Comparison of ENCODE assay signal across 12 cellular contexts in the genomic region with DNA sequence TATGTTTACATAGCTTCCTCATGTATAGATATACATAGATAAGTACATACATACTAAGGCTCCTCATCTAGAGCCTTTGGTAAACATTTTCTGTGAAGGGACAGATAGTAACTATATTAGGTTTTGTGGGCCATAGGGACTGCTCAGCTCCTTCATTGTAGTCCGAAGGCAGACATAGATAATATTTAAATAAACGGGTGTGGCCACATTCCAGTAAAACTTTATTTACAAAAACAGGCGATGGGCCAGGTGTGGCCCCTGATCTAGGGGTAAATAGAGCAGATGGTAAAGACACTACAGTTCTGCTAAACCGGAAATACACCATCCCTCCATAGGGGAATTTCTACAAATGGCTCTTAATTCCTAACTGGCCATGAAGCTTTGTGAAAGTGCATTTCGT.
"Had no signal": no experiment of that assay in that cellular context is flagged by ENCODE, and none has a peak within 500 bp of the region (broad histone marks: within the 10 kb centered on the region; RNA-seq: fewer than 3 reads in every experiment).

No MANE protein-coding gene starts in this region.

- ATAC-seq: left lobe of liver had no signal

- H3K27me3 ChIP-seq: ascending aorta, dorsolateral prefrontal cortex had no signal

- H3K4me3 Mint-ChIP-seq: activated naive CD8-positive, alpha-beta T cell treated with anti-CD3 and anti-CD28 coated beads, Interleukin-2, amount 10 ng/mL, durations not matched to agents 7 days and 5 days; memory B cell; nephron; stimulated activated naive CD8-positive, alpha-beta T cell treated with anti-CD3 and anti-CD28 coated beads, Interleukin-15, Interleukin-2, amounts not matched to agents 100 ng/mL and 50 ng/mL, for 24 hours had no signal

- H3K27me3 Mint-ChIP-seq: activated naive CD8-positive, alpha-beta T cell treated with anti-CD3 and anti-CD28 coated beads, Interleukin-2, amount 10 ng/mL, durations not matched to agents 7 days and 5 days; memory B cell; stimulated activated naive CD8-positive, alpha-beta T cell treated with anti-CD3 and anti-CD28 coated beads, Interleukin-15, Interleukin-2, amounts not matched to agents 100 ng/mL and 50 ng/mL, for 24 hours had no signal

- H3K27ac Mint-ChIP-seq: activated naive CD8-positive, alpha-beta T cell treated with anti-CD3 and anti-CD28 coated beads, Interleukin-2, amount 10 ng/mL, durations not matched to agents 7 days and 5 days; memory B cell; nephron had no signal

- H3K27ac ChIP-seq: ascending aorta, dorsolateral prefrontal cortex had no signal

- H3K9me3 Mint-ChIP-seq: activated naive CD8-positive, alpha-beta T cell treated with anti-CD3 and anti-CD28 coated beads, Interleukin-2, amount 10 ng/mL, durations not matched to agents 7 days and 5 days; memory B cell; nephron; stimulated activated naive CD8-positive, alpha-beta T cell treated with anti-CD3 and anti-CD28 coated beads, Interleukin-15, Interleukin-2, amounts not matched to agents 100 ng/mL and 50 ng/mL, for 24 hours had no signal

- H3K4me1 Mint-ChIP-seq: nephron had no signal

- H3K4me3 ChIP-seq: ascending aorta, dorsolateral prefrontal cortex had no signal

- H3K9me3 ChIP-seq: ascending aorta had no signal

- DNase-seq: activated CD4-positive, alpha-beta T cell treated with anti-CD3 and anti-CD28 coated beads, Interleukin-2, amount 50 U/mL, for 4 hours; activated naive CD8-positive, alpha-beta T cell treated with anti-CD3 and anti-CD28 coated beads, Interleukin-2, amount 10 ng/mL, durations not matched to agents 7 days and 5 days; dorsolateral prefrontal cortex; foreskin melanocyte; head of caudate nucleus; stimulated activated CD4-positive, alpha-beta T cell treated with anti-CD3 and anti-CD28 coated beads, Interleukin-15, amount 100 ng/mL, for 24 hours; stimulated activated CD4-positive, alpha-beta T cell treated with anti-CD3 and anti-CD28 coated beads, Interleukin-4, amount 100 ng/mL, for 24 hours had no signal
